In the genomic region with DNA sequence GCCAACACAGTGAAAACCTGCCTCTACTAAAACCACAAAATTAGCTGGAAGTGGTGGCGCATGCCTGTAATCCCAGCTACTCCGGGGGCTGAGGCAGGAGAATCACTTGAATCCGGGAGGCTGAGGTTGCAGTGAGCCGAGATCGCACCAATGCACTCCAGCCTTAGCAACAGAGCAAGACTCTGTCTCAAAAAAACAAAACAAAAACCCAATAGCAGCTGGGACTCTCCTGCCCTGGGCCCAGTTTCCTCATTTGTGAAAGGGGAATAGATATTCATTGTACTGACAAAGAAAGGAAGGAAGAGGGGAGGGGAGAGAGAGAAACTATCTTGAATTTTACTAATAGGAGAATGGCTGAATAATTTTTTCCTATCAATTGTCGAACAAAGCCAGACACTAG, we compare ENCODE assay signal across 8 cellular contexts. TPM values are rescaled to one million over a fixed set of nuclear protein-coding genes. Genes with fewer than 3 reads are reported as not detected.
DNase-seq lines count a peak whose midpoint lies in the region; ATAC-seq, FAIRE-seq and TF ChIP-seq lines count a peak whose summit lies in the region.
"Not testable (repeated sequence)": the region's sequence is repeated elsewhere in the genome, so short reads cannot be mapped to it uniquely, and the experiment has no call there.

No MANE protein-coding gene starts in this region.

- H3K4ac ChIP-seq in H9 (ENCODE audit: low read depth, low read length); mesenchymal stem cell (ENCODE audit: low read depth in 1 of 2, low read length in 2 of 2): not testable (repeated sequence)

- H2AK5ac ChIP-seq in H9 (ENCODE audit: insufficient read length, low read length); mesenchymal stem cell (ENCODE audit: low read length, severe bottlenecking): not testable (repeated sequence)

- H3T11ph ChIP-seq in H9 (ENCODE audit: low read length) = not testable (repeated sequence)

- H2BK12ac ChIP-seq in H9 (ENCODE audit: insufficient read length, low read depth, low read length); mesenchymal stem cell (ENCODE audit: low read length in 2 of 2): not testable (repeated sequence)

- peaks cover 20 to 27% of the 10 kb centered on the region in 2 experiments for H3K4me1 Mint-ChIP-seq in H9
- peaks cover 12% of the 10 kb centered on the region for H3K4me1 Mint-ChIP-seq in T-helper 17 cell

- not testable (repeated sequence) for H3K27ac ChIP-seq in H9 (ENCODE audit: insufficient read length, low read depth, low read length); mesenchymal stem cell (ENCODE audit: low read length, poor library complexity, severe bottlenecking)

- H3K36me3 Mint-ChIP-seq in H9 (ENCODE audit: insufficient read depth in 1 of 3, low read depth in 3 of 3) = peaks cover 15 to 26% (median 17%) of the 10 kb centered on the region in 3 experiments
- H3K36me3 Mint-ChIP-seq in T-helper 17 cell (ENCODE audit: low read depth) = not testable (repeated sequence)

- not testable (repeated sequence) for H4K20me1 ChIP-seq in H9 (ENCODE audit: control insufficient read depth, insufficient read depth, insufficient read length)

- not testable (repeated sequence) for H3K4me3 ChIP-seq in mesenchymal stem cell (ENCODE audit: insufficient read depth in 1 of 2, low read depth in 1 of 2, low read length in 2 of 2)

- not testable (repeated sequence) for H3K4me2 ChIP-seq in H9 (ENCODE audit: insufficient read depth, insufficient read length, low read length); mesenchymal stem cell (ENCODE audit: low read length, poor library complexity, severe bottlenecking)

- not testable (repeated sequence) for H4K91ac ChIP-seq in H9 (ENCODE audit: insufficient read length, low read depth, low read length); mesenchymal stem cell (ENCODE audit: low read length)

- not testable (repeated sequence) for H3K27me3 Mint-ChIP-seq in H9 (ENCODE audit: low read depth); T-helper 17 cell

- DNase-seq in H9; T-helper 17 cell; mesenchymal stem cell; urothelium cell line (ENCODE audit: low spot score): not testable (repeated sequence)
- DNase-seq in NOMO-1 (lab: John Stamatoyannopoulos, UW; ENCODE audit: unreplicated experiment in 2 of 2) (peak; percentile 26 to 60), dermis microvascular lymphatic vessel endothelial cell (ENCODE audit: low read depth in 2 of 2) (peak; percentile 70 to 84), kidney glomerular epithelial cell (lab: John Stamatoyannopoulos, UW) (peak; percentile 14), pulmonary artery endothelial cell (ENCODE audit: low read depth, low spot score) (peak; percentile 39)

- TF ChIP-seq CTCF in H9 (conservative IDR thresholded peaks at IDR 0.05) = not testable (repeated sequence)

- ATAC-seq in T-helper 17 cell = not testable (repeated sequence)

- H3K27me3 ChIP-seq in H9 (ENCODE audit: insufficient read depth, low read length); mesenchymal stem cell (ENCODE audit: control insufficient read depth in 1 of 2, insufficient read depth in 1 of 2, low read length in 2 of 2): not testable (repeated sequence)

- H3K56ac ChIP-seq in H9 (ENCODE audit: insufficient read length, low read depth, low read length) = not testable (repeated sequence)

- FAIRE-seq in urothelium cell line (lab: Jason Lieb, UNC) = peak; percentile 91

- peaks cover 16 to 32% of the 10 kb centered on the region in 2 experiments for H3K36me3 ChIP-seq in mesenchymal stem cell (ENCODE audit: control insufficient read depth in 1 of 2, insufficient read depth in 2 of 2, low read depth in 1 of 2, low read length in 2 of 2)

- not testable (repeated sequence) for H3K9me3 ChIP-seq in H9 (ENCODE audit: control insufficient read depth, low read depth, low read length); T-helper 17 cell (ENCODE audit: control insufficient read depth, low read length, poor library complexity, severe bottlenecking); mesenchymal stem cell (ENCODE audit: control insufficient read depth, low read length)

- peak overlapping the region; percentile 81 to 87 (median 83); a peak in 5 of 7 replicates for H3K27ac Mint-ChIP-seq in H9
- peak overlapping the region; percentile 68 for H3K27ac Mint-ChIP-seq in T-helper 17 cell

- H3K18ac ChIP-seq in H9 (ENCODE audit: insufficient read length, low read depth, low read length); mesenchymal stem cell (ENCODE audit: low read depth in 1 of 2, low read length in 2 of 2): not testable (repeated sequence)

- H3K9me3 Mint-ChIP-seq in H9 = not testable (repeated sequence)

- not testable (repeated sequence) for H2BK5ac ChIP-seq in H9 (ENCODE audit: insufficient read length, low read length); mesenchymal stem cell (ENCODE audit: low read depth, low read length, poor library complexity, severe bottlenecking)

- not testable (repeated sequence) for H3K4me1 ChIP-seq in H9 (ENCODE audit: insufficient read depth, low read length)
- peaks cover 21% of the 10 kb centered on the region for H3K4me1 ChIP-seq in mesenchymal stem cell (ENCODE audit: control insufficient read depth, insufficient read depth, low read depth, low read length)

- H3K23me2 ChIP-seq in H9 (ENCODE audit: insufficient read length, low read depth, low read length, poor library complexity, severe bottlenecking) = peaks cover 13% of the 10 kb centered on the region

- H3K9ac ChIP-seq in H9 (ENCODE audit: extremely low read depth, insufficient read length, low read length); mesenchymal stem cell (ENCODE audit: low read length): not testable (repeated sequence)

- H3K23ac ChIP-seq in H9 (ENCODE audit: insufficient read length, low read depth, low read length); mesenchymal stem cell (ENCODE audit: low read length in 2 of 2): not testable (repeated sequence)

- not testable (repeated sequence) for H3K14ac ChIP-seq in H9 (ENCODE audit: insufficient read depth, low read length); mesenchymal stem cell (ENCODE audit: low read length in 2 of 2)

- not testable (repeated sequence) for H4K5ac ChIP-seq in H9 (ENCODE audit: insufficient read length, low read depth, low read length)

- H2BK20ac ChIP-seq in H9 (ENCODE audit: low read depth, low read length, poor library complexity, severe bottlenecking) = not testable (repeated sequence)

- H3K79me2 ChIP-seq in H9 (ENCODE audit: insufficient read depth, low read length) = not testable (repeated sequence)

- not testable (repeated sequence) for H3K79me1 ChIP-seq in H9 (ENCODE audit: insufficient read depth, low read depth, low read length, poor library complexity, severe bottlenecking)
- peaks cover 12% of the 10 kb centered on the region for H3K79me1 ChIP-seq in mesenchymal stem cell (replicated peaks; ENCODE audit: low read length, poor library complexity, severe bottlenecking)

- no CpG with 5 or more reads among the region's 6 CpGs for WGBS in H9 (ENCODE audit: extremely low coverage, insufficient read length, low lambda C conversion rate)
- 90% methylated on average over 4 of the region's 6 CpGs for WGBS in mesenchymal stem cell

- not testable (repeated sequence) for H4K8ac ChIP-seq in H9 (replicated peaks; ENCODE audit: insufficient read length, low read depth, low read length); mesenchymal stem cell (ENCODE audit: low read length)

- not testable (repeated sequence) for H3K4me3 Mint-ChIP-seq in H9, T-helper 17 cell

- not testable (repeated sequence) for H2BK15ac ChIP-seq in H9 (ENCODE audit: low read depth, low read length); mesenchymal stem cell (ENCODE audit: low read depth, poor library complexity, severe bottlenecking)

- H2BK120ac ChIP-seq in H9 (ENCODE audit: low read depth, low read length, poor library complexity, severe bottlenecking) = not testable (repeated sequence)
- peak overlapping the region; percentile 3 for H2BK120ac ChIP-seq in mesenchymal stem cell (ENCODE audit: low read depth, low read length)

- not testable (repeated sequence) for H2AFZ ChIP-seq in H9 (ENCODE audit: low read length); mesenchymal stem cell (ENCODE audit: low read depth, low read length)

RNA-seq across cellular contexts. Expression of a gene that starts 3.3 kb away (rescaled TPM):
- 274 and 293 TPM in 2 replicates for total RNA-seq in H9 (2021)
- 10 to 100 TPM; 22.6 to 32.6 TPM for total RNA-seq in T-helper 17 cell
- total RNA-seq in dermis microvascular lymphatic vessel endothelial cell = 44.8 and 60.5 TPM in 2 replicates
- polyA plus RNA-seq in mesenchymal stem cell (2013, experiment 1 of 2) = 6.9 TPM
- polyA plus RNA-seq in mesenchymal stem cell (2013, experiment 2 of 2) = 7.5 TPM
- 99.3 and 178 TPM in 2 replicates for total RNA-seq in pulmonary artery endothelial cell

RNA-seq across cellular contexts. Expression of a gene that starts 15.7 kb away (rescaled TPM):
- total RNA-seq in H9 (2021) = 22.7 and 25.7 TPM in 2 replicates
- total RNA-seq in T-helper 17 cell = 1 to 10 TPM; 1.1 to 3.0 TPM
- total RNA-seq in dermis microvascular lymphatic vessel endothelial cell = 57.3 and 104 TPM in 2 replicates
- polyA plus RNA-seq in mesenchymal stem cell (2013, experiment 1 of 2) = 24.1 TPM
- 24.2 TPM for polyA plus RNA-seq in mesenchymal stem cell (2013, experiment 2 of 2)
- 49.0 and 86.4 TPM in 2 replicates for total RNA-seq in pulmonary artery endothelial cell
